Comparison of ENCODE assay signal across 20 cellular contexts in the genomic region with DNA sequence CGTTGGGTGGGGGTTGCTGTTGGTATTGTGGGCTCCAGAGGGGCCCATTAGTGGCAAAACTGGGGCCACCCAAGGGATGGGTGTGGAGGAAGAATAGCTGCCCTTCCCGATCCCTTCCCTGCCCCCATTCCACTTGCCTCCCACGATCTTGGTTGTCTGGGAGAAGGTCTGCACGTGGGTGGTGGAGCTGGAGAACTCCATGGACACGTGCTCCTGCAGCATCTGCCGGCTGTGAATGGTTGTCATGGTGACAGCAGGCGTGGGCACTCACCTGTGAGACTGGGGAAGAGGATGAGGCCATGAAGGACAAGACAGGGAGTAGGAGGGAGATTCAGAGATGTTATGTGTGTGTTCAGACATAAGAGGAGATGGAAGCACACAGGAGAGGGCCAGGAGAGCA.
DNase-seq lines count a peak whose midpoint lies in the region; ATAC-seq lines count a peak whose summit lies in the region.
"Had no signal": no experiment of that assay in that cellular context is flagged by ENCODE, and none has a peak within 500 bp of the region (broad histone marks: within the 10 kb centered on the region; RNA-seq: fewer than 3 reads in every experiment).

No MANE protein-coding gene starts in this region.

- DNase-seq in NCI-H524 (lab: John Stamatoyannopoulos, UW) (peak; percentile 8 to 52), NCI-H524 treated with DMSO at 0.1 percent for 48 hours (lab: John Stamatoyannopoulos, UW) (no peak), NCI-H510A (lab: John Stamatoyannopoulos, UW) (peak; percentile 33), caudate nucleus (lab: John Stamatoyannopoulos, UW) (peak in 50 of 61 donors; percentile 20 to 95 (median 70)), putamen (ENCODE audit: low spot score) (peak; percentile 86), hepatic stellate cell (ENCODE audit: low spot score) (no peak), AG08396 (ENCODE audit: low spot score) (no peak)
- DNase-seq: ACHN; activated CD4-positive, alpha-beta memory T cell treated with anti-CD3 and anti-CD28 coated beads, Interleukin-2, amount 10 ng/mL, durations not matched to agents 7 days and 5 days; activated naive CD4-positive, alpha-beta T cell treated with anti-CD3 and anti-CD28 coated beads, Interleukin-2, amount 50 U/mL, for 16 hours; activated T-cell treated with anti-CD3 and anti-CD28 coated beads, Interleukin-2, amount 50 U/mL, for 24 hours; effector memory CD8-positive, alpha-beta T cell; HFFc6; KBM-7; NCI-H446; PC-3; stimulated activated CD4-positive, alpha-beta T cell treated with anti-CD3 and anti-CD28 coated beads, Interleukin-15, amount 100 ng/mL, for 24 hours had no signal

- no peak for ATAC-seq in HG03460 (IDR thresholded peaks at IDR 0.05; ENCODE audit: unreplicated experiment)
- ATAC-seq: effector memory CD8-positive, alpha-beta T cell; PC-3 had no signal

- H3K27ac ChIP-seq in caudate nucleus (ENCODE audit: low read depth, low read length): no peak overlapping the region
- H3K27ac ChIP-seq: right atrium auricular region, thoracic aorta had no signal

Comparison
In these comparisons a context has a peak if more than half of its experiments do, and no peak if none do; other contexts are left out.
1. DNase-seq: peak in NCI-H524 (2 of 2), NCI-H510A (single experiment), caudate nucleus (50 of 61) and putamen (single experiment); none in NCI-H524 treated with DMSO at 0.1 percent for 48 hours (single experiment), hepatic stellate cell (single experiment) and AG08396 (single experiment).